Comparison of ENCODE assay signal across 2 cellular contexts in the genomic region with DNA sequence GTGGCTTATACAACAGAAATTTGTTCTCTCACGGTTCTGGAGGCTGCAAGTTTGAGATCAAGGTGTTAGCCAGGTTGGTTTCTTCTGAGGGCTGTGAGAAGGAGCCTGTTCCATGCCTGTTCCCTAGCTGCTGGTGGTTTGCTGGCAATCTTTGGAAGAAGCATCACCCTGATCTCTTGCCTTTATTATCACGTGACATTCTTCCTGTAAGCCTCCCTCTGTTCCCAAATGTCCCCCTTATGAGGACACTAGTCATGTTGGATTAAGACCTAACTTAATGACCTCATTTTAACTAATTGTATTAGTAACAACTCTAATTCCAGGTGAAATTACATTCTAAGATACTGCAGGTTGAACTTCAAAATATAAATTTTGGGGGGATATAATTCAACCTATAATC.
A peak's percentile ranks its signal among the peaks of the same experiment; 100 is the strongest.
TF ChIP-seq lines count a peak whose summit lies in the region.

No MANE protein-coding gene starts in this region.

TF ChIP-seq in HepG2, 621 proteins besides CTCF, POLR2A, EP300 and RAD21:
- TF ChIP-seq ESRRA (CRISPR knock-in tag; IDR thresholded peaks at IDR 0.05; ENCODE audit: low read depth) (no peak), ZNF234 (CRISPR knock-in tag; conservative IDR thresholded peaks at IDR 0.05) (no peak), KLF12 (CRISPR knock-in tag; IDR thresholded peaks at IDR 0.05; ENCODE audit: borderline replicate concordance) (no peak), ATF7-NPFF (CRISPR knock-in tag; IDR thresholded peaks at IDR 0.05; ENCODE audit: low read depth) (no peak), ATF7 (IDR thresholded peaks at IDR 0.05) (peak; percentile 25; the same call in 1 of the 2 replicates), ATF7 (CRISPR knock-in tag; IDR thresholded peaks at IDR 0.05) (no peak), ZNF552 (CRISPR knock-in tag; IDR thresholded peaks at IDR 0.05; ENCODE audit: borderline replicate concordance) (no peak), USF2 (IDR thresholded peaks at IDR 0.05; ENCODE audit: low read depth, low read length) (0 out of 2 replicates have a peak, but pooled peaks have one; percentile 31), USF2 (CRISPR knock-in tag; IDR thresholded peaks at IDR 0.05; ENCODE audit: borderline replicate concordance) (no peak), FOXO1 (CRISPR knock-in tag; IDR thresholded peaks at IDR 0.05) (no peak), RAD51 (IDR thresholded peaks at IDR 0.05; ENCODE audit: borderline replicate concordance) (peak; percentile 86), DR1 (CRISPR knock-in tag; IDR thresholded peaks at IDR 0.05) (no peak), NBN (conservative IDR thresholded peaks at IDR 0.05) (no peak), SIX1 (CRISPR knock-in tag; IDR thresholded peaks at IDR 0.05; ENCODE audit: borderline replicate concordance) (no peak), KDM1A (CRISPR knock-in tag; IDR thresholded peaks at IDR 0.05) (no peak)
- TF ChIP-seq, protein P1, sequence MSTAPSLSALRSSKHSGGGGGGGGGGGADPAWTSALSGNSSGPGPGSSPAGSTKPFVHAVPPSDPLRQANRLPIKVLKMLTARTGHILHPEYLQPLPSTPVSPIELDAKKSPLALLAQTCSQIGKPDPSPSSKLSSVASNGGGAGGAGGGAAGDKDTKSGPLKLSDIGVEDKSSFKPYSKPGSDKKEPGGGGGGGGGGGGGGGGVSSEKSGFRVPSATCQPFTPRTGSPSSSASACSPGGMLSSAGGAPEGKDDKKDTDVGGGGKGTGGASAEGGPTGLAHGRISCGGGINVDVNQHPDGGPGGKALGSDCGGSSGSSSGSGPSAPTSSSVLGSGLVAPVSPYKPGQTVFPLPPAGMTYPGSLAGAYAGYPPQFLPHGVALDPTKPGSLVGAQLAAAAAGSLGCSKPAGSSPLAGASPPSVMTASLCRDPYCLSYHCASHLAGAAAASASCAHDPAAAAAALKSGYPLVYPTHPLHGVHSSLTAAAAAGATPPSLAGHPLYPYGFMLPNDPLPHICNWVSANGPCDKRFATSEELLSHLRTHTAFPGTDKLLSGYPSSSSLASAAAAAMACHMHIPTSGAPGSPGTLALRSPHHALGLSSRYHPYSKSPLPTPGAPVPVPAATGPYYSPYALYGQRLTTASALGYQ (CRISPR knock-in tag; IDR thresholded peaks at IDR 0.05), result no peak

TF ChIP-seq in H1, 55 proteins besides CTCF, POLR2A, EP300 and RAD21:
- TF ChIP-seq CHD1 (IDR thresholded peaks at IDR 0.05; ENCODE audit: low read depth, low read length) (no peak), GTF2F1 (IDR thresholded peaks at IDR 0.05; ENCODE audit: borderline replicate concordance, low read depth, low read length) (no peak), POLR2AphosphoS5 (IDR thresholded peaks at IDR 0.05; ENCODE audit: low read depth, low read length) (no peak), SP2 (IDR thresholded peaks at IDR 0.05; ENCODE audit: low read length) (no peak), HDAC2 (IDR thresholded peaks at IDR 0.05; ENCODE audit: borderline replicate concordance in 1 of 2, low read depth in 2 of 2, low read length in 2 of 2) (no peak), KDM4A (IDR thresholded peaks at IDR 0.05; ENCODE audit: low read depth, low read length, severe bottlenecking) (no peak), BRCA1 (IDR thresholded peaks at IDR 0.05; ENCODE audit: low read depth, low read length) (no peak), RFX5 (IDR thresholded peaks at IDR 0.05; ENCODE audit: borderline replicate concordance, low read depth, low read length) (no peak), SRF (IDR thresholded peaks at IDR 0.05; ENCODE audit: low read depth, low read length) (no peak), CTBP2 (IDR thresholded peaks at IDR 0.05; ENCODE audit: borderline replicate concordance, insufficient read depth, insufficient read length, low read length) (no peak), SP4 (IDR thresholded peaks at IDR 0.05; ENCODE audit: low read length) (no peak), RBBP5 (IDR thresholded peaks at IDR 0.05; ENCODE audit: borderline replicate concordance, low read depth, low read length) (no peak), MAFK (IDR thresholded peaks at IDR 0.05; ENCODE audit: low read depth, low read length) (no peak), PHF8 (conservative IDR thresholded peaks at IDR 0.05; ENCODE audit: low read depth, low read length) (no peak)
- TF ChIP-seq, protein P2, sequence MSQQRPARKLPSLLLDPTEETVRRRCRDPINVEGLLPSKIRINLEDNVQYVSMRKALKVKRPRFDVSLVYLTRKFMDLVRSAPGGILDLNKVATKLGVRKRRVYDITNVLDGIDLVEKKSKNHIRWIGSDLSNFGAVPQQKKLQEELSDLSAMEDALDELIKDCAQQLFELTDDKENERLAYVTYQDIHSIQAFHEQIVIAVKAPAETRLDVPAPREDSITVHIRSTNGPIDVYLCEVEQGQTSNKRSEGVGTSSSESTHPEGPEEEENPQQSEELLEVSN (IDR thresholded peaks at IDR 0.05), result no peak
